9 cellular contexts compared by ENCODE assay signal in the genomic region with DNA sequence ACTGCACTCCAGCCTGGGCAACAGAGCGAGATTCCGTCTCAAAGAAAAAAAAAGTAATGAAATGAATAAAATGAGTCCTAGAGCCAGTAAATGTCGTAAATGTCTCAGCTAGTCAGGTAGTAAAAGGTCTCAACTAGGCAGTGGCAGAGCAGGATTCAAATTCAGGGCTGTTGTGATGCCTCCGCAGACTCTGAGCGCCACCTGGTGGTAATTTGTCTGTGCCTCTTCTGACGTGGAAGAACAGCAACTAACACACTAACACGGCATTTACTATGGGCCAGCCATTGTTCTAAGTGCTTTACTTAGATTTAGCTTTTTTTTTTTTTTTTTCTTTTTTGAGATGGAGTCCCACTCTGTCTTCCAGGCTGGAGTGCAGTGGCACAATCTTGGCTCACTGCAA. TPM values are rescaled to one million over a fixed set of nuclear protein-coding genes. Genes with fewer than 3 reads are reported as not detected.
DNase-seq lines count a peak whose midpoint lies in the region; ATAC-seq and TF ChIP-seq lines count a peak whose summit lies in the region.
"Had no signal": no experiment of that assay in that cellular context is flagged by ENCODE, and none has a peak within 500 bp of the region (broad histone marks: within the 10 kb centered on the region; RNA-seq: fewer than 3 reads in every experiment).

No MANE protein-coding gene starts in this region.

- H3K4me3 Mint-ChIP-seq in activated CD4-positive, alpha-beta T cell treated with anti-CD3 and anti-CD28 coated beads for 36 hours: no peak overlapping the region

- H3K27ac ChIP-seq in colonic mucosa: no peak overlapping the region
- no peak overlapping the region for H3K27ac ChIP-seq in liver (ENCODE audit: low read depth in 1 of 2, low read length in 2 of 2)

- peak; percentile 96 for TF ChIP-seq RAD21 in liver (IDR thresholded peaks at IDR 0.05)

- DNase-seq in A172 (ENCODE audit: low spot score) (peak; percentile 80), GM13977 (ENCODE audit: low spot score) (peak; percentile 66), NCI-H460 (ENCODE audit: extremely low read depth, low read depth) (peak; percentile 61), colonic mucosa (peak; percentile 94)
- peak; percentile 94 for DNase-seq in activated CD4-positive, alpha-beta T cell treated with anti-CD3 and anti-CD28 coated beads for 36 hours
- peak; percentile 70 to 83 (median 73) for DNase-seq in stimulated activated CD4-positive, alpha-beta T cell treated with anti-CD3 and anti-CD28 coated beads, TNF-alpha, amount 100 ng/mL, for 4 hours (ENCODE audit: low read depth in 3 of 3)

- H3K4me1 Mint-ChIP-seq in activated CD4-positive, alpha-beta T cell treated with anti-CD3 and anti-CD28 coated beads for 36 hours: no peaks in the 10 kb centered on the region

- no peaks in the 10 kb centered on the region for H3K27me3 ChIP-seq in colonic mucosa
- no peaks in the 10 kb centered on the region for H3K27me3 ChIP-seq in liver (ENCODE audit: control insufficient read depth in 4 of 4, insufficient read depth in 4 of 4, low read length in 3 of 4)

- H3K4me3 ChIP-seq in colonic mucosa (no peak overlapping the region), liver (ENCODE audit: low read depth in 1 of 3, low read length in 3 of 3) (no peak overlapping the region)

- CTCF ChIA-PET in activated CD4-positive, alpha-beta T cell treated with anti-CD3 and anti-CD28 coated beads for 36 hours (lab: Charles Lee): interaction anchor here (0.6 to 1.7 kb wide), 17 partner anchors 15 to 325 kb away, joined by 3 to 11 read pairs (median 3); no protein-coding TSS in a partner anchor

- H3K4me1 ChIP-seq in colonic mucosa (no peaks in the 10 kb centered on the region), liver (ENCODE audit: control insufficient read depth in 4 of 4, insufficient read depth in 4 of 4, low read length in 3 of 4) (peaks cover 0 to 6% (median 2%) of the 10 kb centered on the region in 4 donors)

- H3K9me3 ChIP-seq in colonic mucosa: no peaks in the 10 kb centered on the region
- H3K9me3 ChIP-seq in liver (ENCODE audit: control insufficient read depth in 4 of 4, low read length in 3 of 4): no peaks in the 10 kb centered on the region

- intact Hi-C loops in activated CD4-positive, alpha-beta T cell treated with anti-CD3 and anti-CD28 coated beads for 36 hours (cut with DNase I, micrococcal nuclease): loop anchor here (1.0 to 10.0 kb wide), 7 partner anchors 17 to 482 kb away; no protein-coding TSS in a partner anchor
- intact Hi-C loops in colonic mucosa (cut with DNase I): loop anchor here (5.0 kb wide), 2 partner anchors 172 to 482 kb away; no protein-coding TSS in a partner anchor

- H3K9ac ChIP-seq in colonic mucosa (ENCODE audit: low read depth in 2 of 2, low read length in 2 of 2) (no peak overlapping the region), liver (ENCODE audit: low read depth in 1 of 2, low read length in 2 of 2) (no peak overlapping the region)

- 26% methylated on average over 7 of the region's 7 CpGs for WGBS in liver

- POLR2A ChIA-PET in activated CD4-positive, alpha-beta T cell treated with anti-CD3 and anti-CD28 coated beads for 36 hours (lab: Charles Lee): interaction anchor here (0.6 kb wide), 1 partner anchor 453 kb away, joined by 9 read pairs; no protein-coding TSS in a partner anchor

- peaks cover 7% of the 10 kb centered on the region for H3K27me3 Mint-ChIP-seq in activated CD4-positive, alpha-beta T cell treated with anti-CD3 and anti-CD28 coated beads for 36 hours

- no peaks in the 10 kb centered on the region for H3K9me3 Mint-ChIP-seq in activated CD4-positive, alpha-beta T cell treated with anti-CD3 and anti-CD28 coated beads for 36 hours (ENCODE audit: low read depth)

- no peaks in the 10 kb centered on the region for H3K36me3 ChIP-seq in colonic mucosa
- H3K36me3 ChIP-seq in liver (ENCODE audit: control insufficient read depth in 4 of 4, insufficient read depth in 3 of 4, low read depth in 1 of 4, low read length in 3 of 4): no peaks in the 10 kb centered on the region

- H3K36me3 Mint-ChIP-seq in activated CD4-positive, alpha-beta T cell treated with anti-CD3 and anti-CD28 coated beads for 36 hours (ENCODE audit: low read depth): no peaks in the 10 kb centered on the region

- in situ Hi-C loops in GM13977 (cut with MboI; ENCODE audit: low pct_unique_long_range_greater_than_20kb, low sequenced_read_pairs, unreplicated experiment): loop anchor here (10.0 to 25.0 kb wide), 2 partner anchors 170 to 482 kb away; no protein-coding TSS in a partner anchor

- peak; percentile 92 for ATAC-seq in activated CD4-positive, alpha-beta T cell treated with anti-CD3 and anti-CD28 coated beads for 36 hours
- ATAC-seq in HG03469 (IDR thresholded peaks at IDR 0.05; ENCODE audit: unreplicated experiment): no peak

- H3K27ac Mint-ChIP-seq in activated CD4-positive, alpha-beta T cell treated with anti-CD3 and anti-CD28 coated beads for 36 hours: no peak overlapping the region

- TF ChIP-seq CTCF in GM13977 (IDR thresholded peaks at IDR 0.05; ENCODE audit: extremely low read depth, insufficient read depth, missing control alignments) (peak; percentile 86), colonic mucosa (IDR thresholded peaks at IDR 0.05) (peak; percentile 81), liver (IDR thresholded peaks at IDR 0.05; ENCODE audit: low read depth, low read length, missing input control) (peak; percentile 95)

TF ChIP-seq in liver, 16 proteins besides CTCF, POLR2A, EP300 and RAD21:
- TF ChIP-seq RXRA (IDR thresholded peaks at IDR 0.05) (peak in 1 of 2 donors; percentile 31), YY1 (IDR thresholded peaks at IDR 0.05) (peak; percentile 19), MAX (IDR thresholded peaks at IDR 0.05) (no peak)
TF ChIP-seq in liver: peak in this region for 2.

RNA-seq across cellular contexts. Expression of gene CYP2F1, which starts 30.2 kb away (rescaled TPM):
- not detected in 2 replicates for total RNA-seq in A172 (2014; rRNA removed; shearing (Covaris generic))
- total RNA-seq in NCI-H460 (2014; rRNA removed; shearing (Covaris generic)): not detected in 2 replicates
- not detected in 2 replicates for polyA plus RNA-seq in NCI-H460 (2014; cell fraction: nucleus; rRNA removed)
- not detected for total RNA-seq in activated CD4-positive, alpha-beta T cell treated with anti-CD3 and anti-CD28 coated beads for 36 hours
- not detected for total RNA-seq in colonic mucosa
- total RNA-seq in liver: not detected
- polyA plus RNA-seq in liver: not detected
- total RNA-seq: urinary bladder had no signal
- polyA plus RNA-seq: urinary bladder had no signal

RNA-seq across cellular contexts. Expression of gene CYP2S1, which starts 48.6 kb away (rescaled TPM):
- 1.4 and 9.2 TPM in 2 replicates for total RNA-seq in A172 (2014; rRNA removed; shearing (Covaris generic))
- total RNA-seq in NCI-H460 (2014; rRNA removed; shearing (Covaris generic)): 0.22 TPM in 1 of 2 replicates, not detected in the other
- 0.07 TPM in 1 of 2 replicates, not detected in the other for polyA plus RNA-seq in NCI-H460 (2014; cell fraction: nucleus; rRNA removed)
- under 1 TPM; 0.46 to 0.84 TPM for total RNA-seq in activated CD4-positive, alpha-beta T cell treated with anti-CD3 and anti-CD28 coated beads for 36 hours
- total RNA-seq in colonic mucosa (100 to 1,000 TPM; 114 to 152 TPM), liver (1 to 10 TPM; 1.4 to 1.6 TPM)
- 1 to 10 TPM in 1 of 2 donors, under 1 TPM in 1; 0.35 to 1.9 TPM for polyA plus RNA-seq in liver

RNA-seq across cellular contexts. Expression of gene CYP2A13, which starts 56.2 kb away (rescaled TPM):
- total RNA-seq in A172 (2014; rRNA removed; shearing (Covaris generic)): not detected in 2 replicates
- total RNA-seq in NCI-H460 (2014; rRNA removed; shearing (Covaris generic)): not detected in 2 replicates
- polyA plus RNA-seq in NCI-H460 (2014; cell fraction: nucleus; rRNA removed): not detected in 2 replicates
- not detected for total RNA-seq in activated CD4-positive, alpha-beta T cell treated with anti-CD3 and anti-CD28 coated beads for 36 hours
- total RNA-seq in colonic mucosa (not detected), liver (under 1 TPM in 1 of 2 donors, not detected in 1; 0.08 TPM)
- polyA plus RNA-seq in liver: under 1 TPM in 1 of 2 donors, not detected in 1; 0.16 TPM
- total RNA-seq: urinary bladder had no signal

Comparison
In these comparisons a context has a peak if more than half of its experiments do, and no peak if none do; other contexts are left out.
1. RNA of gene CYP2S1, which starts 48.6 kb away (total RNA-seq): 114 to 152 TPM in colonic mucosa; 1.4 to 9.2 TPM in A172, 1.4 to 1.6 TPM in liver, 0.46 to 0.84 TPM in activated CD4-positive, alpha-beta T cell treated with anti-CD3 and anti-CD28 coated beads for 36 hours and 0.22 TPM in NCI-H460; every median in the first group is over 10 times any median in the second.
2. Peak in every context shown above with its lines, with median percentiles within 50 percentile points of each other: DNase-seq and CTCF ChIP-seq.